1 cellular context compared by ENCODE assay signal in the genomic region with DNA sequence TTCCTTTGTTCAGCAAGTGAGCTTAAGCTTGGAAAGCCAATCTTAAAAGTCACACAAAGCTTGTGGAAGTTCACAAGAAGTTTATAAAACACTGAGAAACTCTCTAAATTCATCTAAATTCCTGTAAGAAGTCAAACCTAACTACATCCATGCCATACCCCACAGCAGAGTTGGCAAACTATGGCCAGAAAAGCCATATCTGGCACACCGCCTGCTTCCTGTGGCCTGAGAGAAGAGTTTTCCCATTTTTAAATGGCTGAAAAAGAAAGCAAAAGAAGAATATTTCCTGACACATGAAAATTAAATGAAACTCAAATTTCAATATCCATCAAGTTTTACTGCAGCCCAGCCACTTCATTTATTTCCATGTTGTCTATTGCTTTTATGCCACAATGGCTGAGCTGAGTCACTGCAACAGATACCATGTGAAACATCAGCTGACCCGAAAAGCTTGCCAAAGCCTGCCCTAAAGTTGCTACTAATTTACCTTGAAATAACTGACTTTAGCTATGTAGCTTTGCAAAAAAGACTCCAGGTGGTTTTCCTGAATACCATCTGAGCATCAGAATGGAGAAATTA.
TF ChIP-seq lines count a peak whose summit lies in the region.

No MANE protein-coding gene starts in this region.

TF ChIP-seq in K562, 482 proteins besides CTCF, POLR2A, EP300 and RAD21 (continued from another document):
- TF ChIP-seq, protein P1, sequence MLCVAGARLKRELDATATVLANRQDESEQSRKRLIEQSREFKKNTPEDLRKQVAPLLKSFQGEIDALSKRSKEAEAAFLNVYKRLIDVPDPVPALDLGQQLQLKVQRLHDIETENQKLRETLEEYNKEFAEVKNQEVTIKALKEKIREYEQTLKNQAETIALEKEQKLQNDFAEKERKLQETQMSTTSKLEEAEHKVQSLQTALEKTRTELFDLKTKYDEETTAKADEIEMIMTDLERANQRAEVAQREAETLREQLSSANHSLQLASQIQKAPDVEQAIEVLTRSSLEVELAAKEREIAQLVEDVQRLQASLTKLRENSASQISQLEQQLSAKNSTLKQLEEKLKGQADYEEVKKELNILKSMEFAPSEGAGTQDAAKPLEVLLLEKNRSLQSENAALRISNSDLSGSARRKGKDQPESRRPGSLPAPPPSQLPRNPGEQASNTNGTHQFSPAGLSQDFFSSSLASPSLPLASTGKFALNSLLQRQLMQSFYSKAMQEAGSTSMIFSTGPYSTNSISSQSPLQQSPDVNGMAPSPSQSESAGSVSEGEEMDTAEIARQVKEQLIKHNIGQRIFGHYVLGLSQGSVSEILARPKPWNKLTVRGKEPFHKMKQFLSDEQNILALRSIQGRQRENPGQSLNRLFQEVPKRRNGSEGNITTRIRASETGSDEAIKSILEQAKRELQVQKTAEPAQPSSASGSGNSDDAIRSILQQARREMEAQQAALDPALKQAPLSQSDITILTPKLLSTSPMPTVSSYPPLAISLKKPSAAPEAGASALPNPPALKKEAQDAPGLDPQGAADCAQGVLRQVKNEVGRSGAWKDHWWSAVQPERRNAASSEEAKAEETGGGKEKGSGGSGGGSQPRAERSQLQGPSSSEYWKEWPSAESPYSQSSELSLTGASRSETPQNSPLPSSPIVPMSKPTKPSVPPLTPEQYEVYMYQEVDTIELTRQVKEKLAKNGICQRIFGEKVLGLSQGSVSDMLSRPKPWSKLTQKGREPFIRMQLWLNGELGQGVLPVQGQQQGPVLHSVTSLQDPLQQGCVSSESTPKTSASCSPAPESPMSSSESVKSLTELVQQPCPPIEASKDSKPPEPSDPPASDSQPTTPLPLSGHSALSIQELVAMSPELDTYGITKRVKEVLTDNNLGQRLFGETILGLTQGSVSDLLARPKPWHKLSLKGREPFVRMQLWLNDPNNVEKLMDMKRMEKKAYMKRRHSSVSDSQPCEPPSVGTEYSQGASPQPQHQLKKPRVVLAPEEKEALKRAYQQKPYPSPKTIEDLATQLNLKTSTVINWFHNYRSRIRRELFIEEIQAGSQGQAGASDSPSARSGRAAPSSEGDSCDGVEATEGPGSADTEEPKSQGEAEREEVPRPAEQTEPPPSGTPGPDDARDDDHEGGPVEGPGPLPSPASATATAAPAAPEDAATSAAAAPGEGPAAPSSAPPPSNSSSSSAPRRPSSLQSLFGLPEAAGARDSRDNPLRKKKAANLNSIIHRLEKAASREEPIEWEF (CRISPR knock-in tag; IDR thresholded peaks at IDR 0.05): 0 out of 2 replicates have a peak, but pooled peaks have one; percentile 49
- TF ChIP-seq POLR2H (tag; IDR thresholded peaks at IDR 0.05; ENCODE audit: low read depth): no peak
- TF ChIP-seq NONO (IDR thresholded peaks at IDR 0.05; ENCODE audit: low read depth in 2 of 2, low read length in 1 of 2): no peak
- TF ChIP-seq, protein P2, sequence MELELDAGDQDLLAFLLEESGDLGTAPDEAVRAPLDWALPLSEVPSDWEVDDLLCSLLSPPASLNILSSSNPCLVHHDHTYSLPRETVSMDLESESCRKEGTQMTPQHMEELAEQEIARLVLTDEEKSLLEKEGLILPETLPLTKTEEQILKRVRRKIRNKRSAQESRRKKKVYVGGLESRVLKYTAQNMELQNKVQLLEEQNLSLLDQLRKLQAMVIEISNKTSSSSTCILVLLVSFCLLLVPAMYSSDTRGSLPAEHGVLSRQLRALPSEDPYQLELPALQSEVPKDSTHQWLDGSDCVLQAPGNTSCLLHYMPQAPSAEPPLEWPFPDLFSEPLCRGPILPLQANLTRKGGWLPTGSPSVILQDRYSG (tag; conservative IDR thresholded peaks at IDR 0.05; ENCODE audit: low read depth): 0 out of 2 replicates have a peak, but pooled peaks have one; percentile 22
- no peak for TF ChIP-seq SRF (CRISPR knock-in tag; IDR thresholded peaks at IDR 0.05)
- TF ChIP-seq NCOR1 (IDR thresholded peaks at IDR 0.05): no peak
- TF ChIP-seq DACH1 (IDR thresholded peaks at IDR 0.05; ENCODE audit: partially characterized antibody): no peak
- no peak for TF ChIP-seq NEUROD1 (IDR thresholded peaks at IDR 0.05; ENCODE audit: borderline replicate concordance, low read depth, low read length, partially characterized antibody)
- no peak for TF ChIP-seq NR2C2 (CRISPR knock-in tag; IDR thresholded peaks at IDR 0.05)
- 0 out of 2 replicates have a peak, but pooled peaks have one; percentile 40 for TF ChIP-seq NR2C2 (tag; IDR thresholded peaks at IDR 0.05)
- 0 out of 2 replicates have a peak, but pooled peaks have one; percentile 17 for TF ChIP-seq SMAD4 (CRISPR knock-in tag; conservative IDR thresholded peaks at IDR 0.05)
- TF ChIP-seq, protein P3, sequence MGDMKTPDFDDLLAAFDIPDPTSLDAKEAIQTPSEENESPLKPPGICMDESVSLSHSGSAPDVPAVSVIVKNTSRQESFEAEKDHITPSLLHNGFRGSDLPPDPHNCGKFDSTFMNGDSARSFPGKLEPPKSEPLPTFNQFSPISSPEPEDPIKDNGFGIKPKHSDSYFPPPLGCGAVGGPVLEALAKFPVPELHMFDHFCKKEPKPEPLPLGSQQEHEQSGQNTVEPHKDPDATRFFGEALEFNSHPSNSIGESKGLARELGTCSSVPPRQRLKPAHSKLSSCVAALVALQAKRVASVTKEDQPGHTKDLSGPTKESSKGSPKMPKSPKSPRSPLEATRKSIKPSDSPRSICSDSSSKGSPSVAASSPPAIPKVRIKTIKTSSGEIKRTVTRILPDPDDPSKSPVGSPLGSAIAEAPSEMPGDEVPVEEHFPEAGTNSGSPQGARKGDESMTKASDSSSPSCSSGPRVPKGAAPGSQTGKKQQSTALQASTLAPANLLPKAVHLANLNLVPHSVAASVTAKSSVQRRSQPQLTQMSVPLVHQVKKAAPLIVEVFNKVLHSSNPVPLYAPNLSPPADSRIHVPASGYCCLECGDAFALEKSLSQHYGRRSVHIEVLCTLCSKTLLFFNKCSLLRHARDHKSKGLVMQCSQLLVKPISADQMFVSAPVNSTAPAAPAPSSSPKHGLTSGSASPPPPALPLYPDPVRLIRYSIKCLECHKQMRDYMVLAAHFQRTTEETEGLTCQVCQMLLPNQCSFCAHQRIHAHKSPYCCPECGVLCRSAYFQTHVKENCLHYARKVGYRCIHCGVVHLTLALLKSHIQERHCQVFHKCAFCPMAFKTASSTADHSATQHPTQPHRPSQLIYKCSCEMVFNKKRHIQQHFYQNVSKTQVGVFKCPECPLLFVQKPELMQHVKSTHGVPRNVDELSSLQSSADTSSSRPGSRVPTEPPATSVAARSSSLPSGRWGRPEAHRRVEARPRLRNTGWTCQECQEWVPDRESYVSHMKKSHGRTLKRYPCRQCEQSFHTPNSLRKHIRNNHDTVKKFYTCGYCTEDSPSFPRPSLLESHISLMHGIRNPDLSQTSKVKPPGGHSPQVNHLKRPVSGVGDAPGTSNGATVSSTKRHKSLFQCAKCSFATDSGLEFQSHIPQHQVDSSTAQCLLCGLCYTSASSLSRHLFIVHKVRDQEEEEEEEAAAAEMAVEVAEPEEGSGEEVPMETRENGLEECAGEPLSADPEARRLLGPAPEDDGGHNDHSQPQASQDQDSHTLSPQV (IDR thresholded peaks at IDR 0.05): peak; percentile 59
- TF ChIP-seq, protein P4, sequence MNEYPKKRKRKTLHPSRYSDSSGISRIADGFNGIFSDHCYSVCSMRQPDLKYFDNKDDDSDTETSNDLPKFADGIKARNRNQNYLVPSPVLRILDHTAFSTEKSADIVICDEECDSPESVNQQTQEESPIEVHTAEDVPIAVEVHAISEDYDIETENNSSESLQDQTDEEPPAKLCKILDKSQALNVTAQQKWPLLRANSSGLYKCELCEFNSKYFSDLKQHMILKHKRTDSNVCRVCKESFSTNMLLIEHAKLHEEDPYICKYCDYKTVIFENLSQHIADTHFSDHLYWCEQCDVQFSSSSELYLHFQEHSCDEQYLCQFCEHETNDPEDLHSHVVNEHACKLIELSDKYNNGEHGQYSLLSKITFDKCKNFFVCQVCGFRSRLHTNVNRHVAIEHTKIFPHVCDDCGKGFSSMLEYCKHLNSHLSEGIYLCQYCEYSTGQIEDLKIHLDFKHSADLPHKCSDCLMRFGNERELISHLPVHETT (CRISPR knock-in tag; conservative IDR thresholded peaks at IDR 0.05 in 1 of 2, IDR thresholded peaks at IDR 0.05 in 1 of 2): peak in 1 of 2 experiments; percentile 58; a peak in 2 of 4 replicates
- peak; percentile 57; the same call in 1 of the 2 replicates for TF ChIP-seq ZNF766 (CRISPR knock-in tag; conservative IDR thresholded peaks at IDR 0.05)
- 0 out of 2 replicates have a peak, but pooled peaks have one; percentile 28 for TF ChIP-seq C11orf30 (IDR thresholded peaks at IDR 0.05; ENCODE audit: low read depth)
- peak; percentile 20; the same call in 1 of the 2 replicates for TF ChIP-seq RAD51 (IDR thresholded peaks at IDR 0.05; ENCODE audit: borderline replicate concordance, low read depth)
- no peak for TF ChIP-seq ZNF184 (CRISPR knock-in tag; IDR thresholded peaks at IDR 0.05)
- TF ChIP-seq, protein P5, sequence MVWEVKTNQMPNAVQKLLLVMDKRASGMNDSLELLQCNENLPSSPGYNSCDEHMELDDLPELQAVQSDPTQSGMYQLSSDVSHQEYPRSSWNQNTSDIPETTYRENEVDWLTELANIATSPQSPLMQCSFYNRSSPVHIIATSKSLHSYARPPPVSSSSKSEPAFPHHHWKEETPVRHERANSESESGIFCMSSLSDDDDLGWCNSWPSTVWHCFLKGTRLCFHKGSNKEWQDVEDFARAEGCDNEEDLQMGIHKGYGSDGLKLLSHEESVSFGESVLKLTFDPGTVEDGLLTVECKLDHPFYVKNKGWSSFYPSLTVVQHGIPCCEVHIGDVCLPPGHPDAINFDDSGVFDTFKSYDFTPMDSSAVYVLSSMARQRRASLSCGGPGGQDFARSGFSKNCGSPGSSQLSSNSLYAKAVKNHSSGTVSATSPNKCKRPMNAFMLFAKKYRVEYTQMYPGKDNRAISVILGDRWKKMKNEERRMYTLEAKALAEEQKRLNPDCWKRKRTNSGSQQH (CRISPR knock-in tag; IDR thresholded peaks at IDR 0.05): no peak
- TF ChIP-seq, protein P6, sequence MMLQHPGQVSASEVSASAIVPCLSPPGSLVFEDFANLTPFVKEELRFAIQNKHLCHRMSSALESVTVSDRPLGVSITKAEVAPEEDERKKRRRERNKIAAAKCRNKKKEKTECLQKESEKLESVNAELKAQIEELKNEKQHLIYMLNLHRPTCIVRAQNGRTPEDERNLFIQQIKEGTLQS (IDR thresholded peaks at IDR 0.05): peak; percentile 16; the same call in 1 of the 2 replicates
- TF ChIP-seq, protein P6 (CRISPR knock-in tag; conservative IDR thresholded peaks at IDR 0.05): no peak
- no peak for TF ChIP-seq TCF7L2 (IDR thresholded peaks at IDR 0.05; ENCODE audit: low read depth, low read length)
- TF ChIP-seq, protein P7, sequence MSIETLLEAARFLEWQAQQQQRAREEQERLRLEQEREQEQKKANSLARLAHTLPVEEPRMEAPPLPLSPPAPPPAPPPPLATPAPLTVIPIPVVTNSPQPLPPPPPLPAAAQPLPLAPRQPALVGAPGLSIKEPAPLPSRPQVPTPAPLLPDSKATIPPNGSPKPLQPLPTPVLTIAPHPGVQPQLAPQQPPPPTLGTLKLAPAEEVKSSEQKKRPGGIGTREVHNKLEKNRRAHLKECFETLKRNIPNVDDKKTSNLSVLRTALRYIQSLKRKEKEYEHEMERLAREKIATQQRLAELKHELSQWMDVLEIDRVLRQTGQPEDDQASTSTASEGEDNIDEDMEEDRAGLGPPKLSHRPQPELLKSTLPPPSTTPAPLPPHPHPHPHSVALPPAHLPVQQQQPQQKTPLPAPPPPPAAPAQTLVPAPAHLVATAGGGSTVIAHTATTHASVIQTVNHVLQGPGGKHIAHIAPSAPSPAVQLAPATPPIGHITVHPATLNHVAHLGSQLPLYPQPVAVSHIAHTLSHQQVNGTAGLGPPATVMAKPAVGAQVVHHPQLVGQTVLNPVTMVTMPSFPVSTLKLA (conservative IDR thresholded peaks at IDR 0.05): 0 out of 4 replicates have a peak, but pooled peaks of 1 of the 2 experiments have one; percentile 37
- no peak for TF ChIP-seq YBX1 (IDR thresholded peaks at IDR 0.05)
- TF ChIP-seq GABPA (tag; conservative IDR thresholded peaks at IDR 0.05; ENCODE audit: low read depth): 0 out of 2 replicates have a peak, but pooled peaks have one; percentile 26
- TF ChIP-seq, protein P8, sequence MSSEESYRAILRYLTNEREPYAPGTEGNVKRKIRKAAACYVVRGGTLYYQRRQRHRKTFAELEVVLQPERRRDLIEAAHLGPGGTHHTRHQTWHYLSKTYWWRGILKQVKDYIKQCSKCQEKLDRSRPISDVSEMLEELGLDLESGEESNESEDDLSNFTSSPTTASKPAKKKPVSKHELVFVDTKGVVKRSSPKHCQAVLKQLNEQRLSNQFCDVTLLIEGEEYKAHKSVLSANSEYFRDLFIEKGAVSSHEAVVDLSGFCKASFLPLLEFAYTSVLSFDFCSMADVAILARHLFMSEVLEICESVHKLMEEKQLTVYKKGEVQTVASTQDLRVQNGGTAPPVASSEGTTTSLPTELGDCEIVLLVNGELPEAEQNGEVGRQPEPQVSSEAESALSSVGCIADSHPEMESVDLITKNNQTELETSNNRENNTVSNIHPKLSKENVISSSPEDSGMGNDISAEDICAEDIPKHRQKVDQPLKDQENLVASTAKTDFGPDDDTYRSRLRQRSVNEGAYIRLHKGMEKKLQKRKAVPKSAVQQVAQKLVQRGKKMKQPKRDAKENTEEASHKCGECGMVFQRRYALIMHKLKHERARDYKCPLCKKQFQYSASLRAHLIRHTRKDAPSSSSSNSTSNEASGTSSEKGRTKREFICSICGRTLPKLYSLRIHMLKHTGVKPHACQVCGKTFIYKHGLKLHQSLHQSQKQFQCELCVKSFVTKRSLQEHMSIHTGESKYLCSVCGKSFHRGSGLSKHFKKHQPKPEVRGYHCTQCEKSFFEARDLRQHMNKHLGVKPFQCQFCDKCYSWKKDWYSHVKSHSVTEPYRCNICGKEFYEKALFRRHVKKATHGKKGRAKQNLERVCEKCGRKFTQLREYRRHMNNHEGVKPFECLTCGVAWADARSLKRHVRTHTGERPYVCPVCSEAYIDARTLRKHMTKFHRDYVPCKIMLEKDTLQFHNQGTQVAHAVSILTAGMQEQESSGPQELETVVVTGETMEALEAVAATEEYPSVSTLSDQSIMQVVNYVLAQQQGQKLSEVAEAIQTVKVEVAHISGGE (CRISPR knock-in tag; IDR thresholded peaks at IDR 0.05): 0 out of 6 replicates have a peak, but pooled peaks of 1 of the 3 experiments have one; percentile 36
TF ChIP-seq in K562: peak in this region for 21.
